ENCODE assay signal across 8 cellular contexts in genomic region chrX:8971116-8971515, GRCh38.
DNase-seq lines count a peak whose midpoint lies in the region; ATAC-seq and TF ChIP-seq lines count a peak whose summit lies in the region.

No MANE protein-coding gene starts in this region.

- H3K79me2 ChIP-seq in OCI-LY3 (ENCODE audit: low read length) = no peaks in the 10 kb centered on the region

- 56 to 75% (median 60%) methylated on average over 1 of the region's 1 CpG for WGBS in psoas muscle, 3 donors

- peak; percentile 46 for TF ChIP-seq CTCF in CD4-positive, alpha-beta T cell (IDR thresholded peaks at IDR 0.05)
- TF ChIP-seq CTCF in OCI-LY3 (IDR thresholded peaks at IDR 0.05; ENCODE audit: low read depth, low read length) (peak; percentile 32), epithelial cell of proximal tubule (conservative IDR thresholded peaks at IDR 0.05; ENCODE audit: low read depth, low read length) (peak; percentile 50), psoas muscle (IDR thresholded peaks at IDR 0.05) (peak; percentile 41)

- no peak overlapping the region for H3K27ac Mint-ChIP-seq in CD4-positive, alpha-beta T cell
- H3K27ac Mint-ChIP-seq in activated T-helper 1 cell treated with anti-CD3 and anti-CD28 coated beads, Interleukin-12 subunit alpha, Interleukin-12 subunit beta, Interleukin-2, Interleukin-4 antibody, amounts not matched to agents 30 ng/mL and 10 ng/mL and 1 ng/mL, durations not matched to agents 14 hours and 24 hours and 36 hours = no peak overlapping the region

- no peak overlapping the region for H3K4me3 Mint-ChIP-seq in CD4-positive, alpha-beta T cell
- H3K4me3 Mint-ChIP-seq in activated T-helper 1 cell treated with anti-CD3 and anti-CD28 coated beads, Interleukin-12 subunit alpha, Interleukin-12 subunit beta, Interleukin-2, Interleukin-4 antibody, amounts not matched to agents 30 ng/mL and 10 ng/mL and 1 ng/mL, durations not matched to agents 14 hours and 24 hours and 36 hours = no peak overlapping the region

- peak; percentile 74 for ATAC-seq in CD4-positive, alpha-beta T cell (ENCODE audit: poor library complexity)
- peak; percentile 56 for ATAC-seq in GM18909 (IDR thresholded peaks at IDR 0.05; ENCODE audit: poor library complexity, unreplicated experiment)
- ATAC-seq in psoas muscle = peak in 1 of 4 donors; percentile 67

- H4K20me1 ChIP-seq in OCI-LY3 (ENCODE audit: insufficient read depth, low read length) = no peaks in the 10 kb centered on the region

- H3K4me2 ChIP-seq in OCI-LY3 (ENCODE audit: low read length) = no peak overlapping the region

- H3K9me3 Mint-ChIP-seq in CD4-positive, alpha-beta T cell = peaks cover 2% of the 10 kb centered on the region
- H3K9me3 Mint-ChIP-seq in activated T-helper 1 cell treated with anti-CD3 and anti-CD28 coated beads, Interleukin-12 subunit alpha, Interleukin-12 subunit beta, Interleukin-2, Interleukin-4 antibody, amounts not matched to agents 30 ng/mL and 10 ng/mL and 1 ng/mL, durations not matched to agents 14 hours and 24 hours and 36 hours = no peaks in the 10 kb centered on the region

- intact Hi-C loops in CD4-positive, alpha-beta T cell (cut with DNase I, micrococcal nuclease) = loop anchor here (1.0 to 10.0 kb wide), 6 partner anchors 224 to 738 kb away; partner anchors contain the start of gene TBL1X (in 1 of the 2)
- intact Hi-C loops in psoas muscle (cut with DNase I) = no loop called here
- intact Hi-C loops in activated T-helper 1 cell treated with anti-CD3 and anti-CD28 coated beads, Interleukin-12 subunit alpha, Interleukin-12 subunit beta, Interleukin-2, Interleukin-4 antibody, amounts not matched to agents 30 ng/mL and 10 ng/mL and 1 ng/mL, durations not matched to agents 14 hours and 24 hours and 36 hours (cut with micrococcal nuclease) = loop anchor here (1.0 to 10.0 kb wide), 4 partner anchors 344 to 738 kb away; no protein-coding TSS in a partner anchor

- H3K36me3 Mint-ChIP-seq in CD4-positive, alpha-beta T cell (ENCODE audit: low read depth) = no peaks in the 10 kb centered on the region
- no peaks in the 10 kb centered on the region for H3K36me3 Mint-ChIP-seq in activated T-helper 1 cell treated with anti-CD3 and anti-CD28 coated beads, Interleukin-12 subunit alpha, Interleukin-12 subunit beta, Interleukin-2, Interleukin-4 antibody, amounts not matched to agents 30 ng/mL and 10 ng/mL and 1 ng/mL, durations not matched to agents 14 hours and 24 hours and 36 hours (ENCODE audit: low read depth)

- H3K27ac ChIP-seq in CD4-positive, alpha-beta T cell (ENCODE audit: low read depth, low read length) = no peak overlapping the region
- no peak overlapping the region for H3K27ac ChIP-seq in OCI-LY3 (ENCODE audit: low read length)
- H3K27ac ChIP-seq in psoas muscle = no peak overlapping the region

- H2AFZ ChIP-seq in OCI-LY3 (ENCODE audit: low read depth, low read length) = no peak overlapping the region

- H3K9me3 ChIP-seq in CD4-positive, alpha-beta T cell (ENCODE audit: control insufficient read depth, low read length) = no peaks in the 10 kb centered on the region
- no peaks in the 10 kb centered on the region for H3K9me3 ChIP-seq in OCI-LY3 (ENCODE audit: insufficient read depth, low read length)
- peaks cover 7% of the 10 kb centered on the region for H3K9me3 ChIP-seq in psoas muscle

- POLR2A ChIA-PET in CD4-positive, alpha-beta T cell (lab: Charles Lee) = interaction anchor here (0.6 to 2.3 kb wide), 2 partner anchors 370 to 491 kb away, joined by 3 to 8 read pairs; no protein-coding TSS in a partner anchor

- CTCF ChIA-PET in CD4-positive, alpha-beta T cell (lab: Charles Lee) = interaction anchor here (0.7 to 1.6 kb wide), 2 partner anchors 342 to 381 kb away, joined by 3 read pairs; no protein-coding TSS in a partner anchor

- H3K4me3 ChIP-seq in OCI-LY3 (ENCODE audit: low read length) (no peak overlapping the region), epithelial cell of proximal tubule (ENCODE audit: low read depth, low read length) (no peak overlapping the region), psoas muscle (no peak overlapping the region)

- H3K4me1 Mint-ChIP-seq in CD4-positive, alpha-beta T cell (ENCODE audit: low read depth) = no peaks in the 10 kb centered on the region
- H3K4me1 Mint-ChIP-seq in activated T-helper 1 cell treated with anti-CD3 and anti-CD28 coated beads, Interleukin-12 subunit alpha, Interleukin-12 subunit beta, Interleukin-2, Interleukin-4 antibody, amounts not matched to agents 30 ng/mL and 10 ng/mL and 1 ng/mL, durations not matched to agents 14 hours and 24 hours and 36 hours (ENCODE audit: low read depth) = peaks cover 6% of the 10 kb centered on the region

- H3K27me3 ChIP-seq in CD4-positive, alpha-beta T cell (ENCODE audit: control insufficient read depth, insufficient read depth, low read length) = no peaks in the 10 kb centered on the region
- H3K27me3 ChIP-seq in OCI-LY3 (ENCODE audit: low read depth, low read length) (no peaks in the 10 kb centered on the region), psoas muscle (ENCODE audit: insufficient read depth in 3 of 3, low read length in 2 of 3) (no peaks in the 10 kb centered on the region)

- H3K36me3 ChIP-seq in OCI-LY3 (replicated peaks; ENCODE audit: low read depth, low read length) = no peaks in the 10 kb centered on the region
- H3K36me3 ChIP-seq in psoas muscle (ENCODE audit: insufficient read depth in 1 of 2, low read depth in 1 of 2) = no peaks in the 10 kb centered on the region

- H3K9ac ChIP-seq in OCI-LY3 (ENCODE audit: low read length) = no peak overlapping the region

- DNase-seq in CD4-positive, alpha-beta T cell = no peak
- DNase-seq in epithelial cell of proximal tubule (ENCODE audit: low read depth) = peak; percentile 12
- DNase-seq in psoas muscle = no peak
- DNase-seq in mesenteric fat pad (ENCODE audit: low spot score) = no peak
- no peak for DNase-seq in activated T-helper 1 cell treated with anti-CD3 and anti-CD28 coated beads, Interleukin-12 subunit alpha, Interleukin-12 subunit beta, Interleukin-2, Interleukin-4 antibody, amounts not matched to agents 30 ng/mL and 10 ng/mL and 1 ng/mL, durations not matched to agents 14 hours and 24 hours and 36 hours (ENCODE audit: low spot score)
- no peak for DNase-seq in activated gamma-delta T cell treated with Interleukin-2 at 50 U/mL for 16 hours

- H3K4me1 ChIP-seq in OCI-LY3 (ENCODE audit: low read length) (no peaks in the 10 kb centered on the region), psoas muscle (no peaks in the 10 kb centered on the region)

- peaks cover 2% of the 10 kb centered on the region for H3K27me3 Mint-ChIP-seq in CD4-positive, alpha-beta T cell
- H3K27me3 Mint-ChIP-seq in activated T-helper 1 cell treated with anti-CD3 and anti-CD28 coated beads, Interleukin-12 subunit alpha, Interleukin-12 subunit beta, Interleukin-2, Interleukin-4 antibody, amounts not matched to agents 30 ng/mL and 10 ng/mL and 1 ng/mL, durations not matched to agents 14 hours and 24 hours and 36 hours (ENCODE audit: insufficient read depth) = peaks cover 2% of the 10 kb centered on the region

Comparison
In these comparisons a context has a peak if more than half of its experiments do, and no peak if none do; other contexts are left out.
1. intact Hi-C loops: an anchor here in CD4-positive, alpha-beta T cell (1.0 to 10.0 kb wide) and activated T-helper 1 cell treated with anti-CD3 and anti-CD28 coated beads, Interleukin-12 subunit alpha, Interleukin-12 subunit beta, Interleukin-2, Interleukin-4 antibody, amounts not matched to agents 30 ng/mL and 10 ng/mL and 1 ng/mL, durations not matched to agents 14 hours and 24 hours and 36 hours (1.0 to 10.0 kb wide); none called in psoas muscle.